14 cellular contexts compared by ENCODE assay signal in the genomic region with DNA sequence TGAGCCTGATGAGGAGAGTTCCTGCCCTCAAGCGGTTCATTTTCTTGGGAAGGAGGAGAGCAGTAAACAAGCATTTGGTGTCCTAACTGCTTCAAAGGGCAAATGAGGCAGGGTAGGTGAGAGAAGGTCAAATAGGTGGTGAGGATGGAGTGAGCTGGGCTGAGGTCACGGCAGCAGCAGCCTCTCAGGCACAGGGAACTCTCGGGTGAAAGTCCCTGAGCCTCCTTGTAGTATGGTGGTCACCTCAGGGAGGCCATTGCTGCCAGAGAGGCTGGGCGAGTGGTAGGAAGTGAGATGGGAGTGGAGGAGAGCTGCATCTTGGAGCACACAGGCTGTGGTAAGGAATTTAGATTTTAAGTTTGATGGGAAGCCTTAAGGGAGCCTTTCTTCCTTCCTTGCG. TPM values are rescaled to one million over a fixed set of nuclear protein-coding genes. Genes with fewer than 3 reads are reported as not detected.
DNase-seq lines count a peak whose midpoint lies in the region; ATAC-seq, FAIRE-seq and TF ChIP-seq lines count a peak whose summit lies in the region.
"Had no signal": no experiment of that assay in that cellular context is flagged by ENCODE, and none has a peak within 500 bp of the region (broad histone marks: within the 10 kb centered on the region; RNA-seq: fewer than 3 reads in every experiment).

No MANE protein-coding gene starts in this region.

- TF ChIP-seq CTCF in endothelial cell of umbilical vein (IDR thresholded peaks at IDR 0.05; ENCODE audit: extremely low read depth in 1 of 2, insufficient read depth in 1 of 2, low read depth in 1 of 2, low read length in 2 of 2) = no peak

- ATAC-seq in activated CD8-positive, alpha-beta memory T cell treated with anti-CD3 and anti-CD28 coated beads, Interleukin-2, amount 10 ng/mL, durations not matched to agents 7 days and 5 days = no peak
- ATAC-seq in stimulated activated naive B cell treated with anti-CD40 and anti-IgM and Interleukin-4, amounts not matched to agents 10 μg/mL and 1 μg/mL and 100 μg/mL, for 72 hours (replicated peaks) = no peak

- no peak overlapping the region for H3K9ac ChIP-seq in endothelial cell of umbilical vein (replicated peaks; ENCODE audit: extremely low read depth, insufficient read depth, low read length)

- peaks cover 49% of the 10 kb centered on the region for H3K79me2 ChIP-seq in endothelial cell of umbilical vein (ENCODE audit: control insufficient read depth, insufficient read depth, low read length)

- H3K27ac Mint-ChIP-seq in activated CD8-positive, alpha-beta memory T cell treated with anti-CD3 and anti-CD28 coated beads, Interleukin-2, amount 10 ng/mL, durations not matched to agents 7 days and 5 days = peak overlapping the region; percentile 58
- H3K27ac Mint-ChIP-seq in activated CD4-positive, alpha-beta memory T cell treated with anti-CD3 and anti-CD28 coated beads for 36 hours = peak overlapping the region; percentile 96
- H3K27ac Mint-ChIP-seq in stimulated activated naive B cell treated with anti-CD40 and anti-IgM and Interleukin-4, amounts not matched to agents 10 μg/mL and 1 μg/mL and 100 μg/mL, for 72 hours = peak overlapping the region; percentile 22

- POLR2A ChIA-PET in activated CD4-positive, alpha-beta memory T cell treated with anti-CD3 and anti-CD28 coated beads for 36 hours (lab: Charles Lee) = interaction anchor here (1.0 to 1.9 kb wide), 3 partner anchors 11 to 138 kb away, joined by 3 to 6 read pairs (median 5); a partner anchor contains a TSS
- POLR2A ChIA-PET in endothelial cell of umbilical vein (lab: Charles Lee) = no interaction called here

- H3K36me3 Mint-ChIP-seq in activated CD8-positive, alpha-beta memory T cell treated with anti-CD3 and anti-CD28 coated beads, Interleukin-2, amount 10 ng/mL, durations not matched to agents 7 days and 5 days = peaks cover 10% of the 10 kb centered on the region
- H3K36me3 Mint-ChIP-seq in activated CD4-positive, alpha-beta memory T cell treated with anti-CD3 and anti-CD28 coated beads for 36 hours = peaks cover 2% of the 10 kb centered on the region
- peaks cover 15 to 42% of the 10 kb centered on the region in 2 donors for H3K36me3 Mint-ChIP-seq in stimulated activated naive B cell treated with anti-CD40 and anti-IgM and Interleukin-4, amounts not matched to agents 10 μg/mL and 1 μg/mL and 100 μg/mL, for 72 hours

- H3K9me3 Mint-ChIP-seq in activated CD8-positive, alpha-beta memory T cell treated with anti-CD3 and anti-CD28 coated beads, Interleukin-2, amount 10 ng/mL, durations not matched to agents 7 days and 5 days (ENCODE audit: low read depth) = no peaks in the 10 kb centered on the region
- no peaks in the 10 kb centered on the region for H3K9me3 Mint-ChIP-seq in activated CD4-positive, alpha-beta memory T cell treated with anti-CD3 and anti-CD28 coated beads for 36 hours
- no peaks in the 10 kb centered on the region for H3K9me3 Mint-ChIP-seq in stimulated activated naive B cell treated with anti-CD40 and anti-IgM and Interleukin-4, amounts not matched to agents 10 μg/mL and 1 μg/mL and 100 μg/mL, for 72 hours

- no peak for TF ChIP-seq POLR2A in endothelial cell of umbilical vein (IDR thresholded peaks at IDR 0.05; ENCODE audit: low read depth, low read length)
- no peak for TF ChIP-seq POLR2A in H54 (IDR thresholded peaks at IDR 0.05; ENCODE audit: low read depth, low read length)

- H3K4me1 ChIP-seq in endothelial cell of umbilical vein (ENCODE audit: control insufficient read depth, extremely low read depth, insufficient read depth, low read length) = peaks cover 33% of the 10 kb centered on the region

- H2AFZ ChIP-seq in endothelial cell of umbilical vein (ENCODE audit: low read depth, low read length) = no peak overlapping the region

- BruUV-seq in endothelial cell of umbilical vein (replicated peaks; lab: Mats Ljungman, UMichigan) = TSS peak; percentile 73

- peaks cover 78% of the 10 kb centered on the region for H3K4me1 Mint-ChIP-seq in activated CD8-positive, alpha-beta memory T cell treated with anti-CD3 and anti-CD28 coated beads, Interleukin-2, amount 10 ng/mL, durations not matched to agents 7 days and 5 days
- H3K4me1 Mint-ChIP-seq in activated CD4-positive, alpha-beta memory T cell treated with anti-CD3 and anti-CD28 coated beads for 36 hours (ENCODE audit: low read depth) = peaks cover 82% of the 10 kb centered on the region
- H3K4me1 Mint-ChIP-seq in stimulated activated naive B cell treated with anti-CD40 and anti-IgM and Interleukin-4, amounts not matched to agents 10 μg/mL and 1 μg/mL and 100 μg/mL, for 72 hours = peaks cover 49 to 75% of the 10 kb centered on the region in 2 donors

- H3K9me3 ChIP-seq in endothelial cell of umbilical vein (replicated peaks; ENCODE audit: control insufficient read depth, insufficient read depth, low read length) = no peaks in the 10 kb centered on the region
- H3K9me3 ChIP-seq: Peyer's patch, thoracic aorta had no signal

- H3K27me3 ChIP-seq in endothelial cell of umbilical vein (ENCODE audit: control insufficient read depth in 2 of 2, insufficient read depth in 2 of 2, low read length in 2 of 2) = no peaks in the 10 kb centered on the region
- H3K27me3 ChIP-seq: Peyer's patch had no signal

- CTCF ChIA-PET in activated CD8-positive, alpha-beta memory T cell treated with anti-CD3 and anti-CD28 coated beads, Interleukin-2, amount 10 ng/mL, durations not matched to agents 7 days and 5 days (lab: Charles Lee) = interaction anchor here (1.0 to 9.0 kb wide), 10 partner anchors 8 to 151 kb away, joined by 3 to 69 read pairs (median 4); a partner anchor contains a TSS
- CTCF ChIA-PET in activated CD4-positive, alpha-beta memory T cell treated with anti-CD3 and anti-CD28 coated beads for 36 hours (lab: Charles Lee) = interaction anchor here (1.3 to 5.4 kb wide), 4 partner anchors 24 to 128 kb away, joined by 4 to 73 read pairs (median 17); no protein-coding TSS in a partner anchor
- CTCF ChIA-PET in endothelial cell of umbilical vein (lab: Charles Lee) = interaction anchor here (1.0 to 6.0 kb wide), 9 partner anchors 13 to 128 kb away, joined by 3 to 67 read pairs (median 6); no protein-coding TSS in a partner anchor

- no peaks in the 10 kb centered on the region for H4K20me1 ChIP-seq in endothelial cell of umbilical vein (replicated peaks; ENCODE audit: control insufficient read depth, extremely low read depth, insufficient read depth, low read length)

- no peaks in the 10 kb centered on the region for H3K9me1 ChIP-seq in endothelial cell of umbilical vein (replicated peaks; ENCODE audit: control insufficient read depth, extremely low read depth, insufficient read depth, low read length)

- peak overlapping the region; percentile 35 for H3K4me3 Mint-ChIP-seq in activated CD8-positive, alpha-beta memory T cell treated with anti-CD3 and anti-CD28 coated beads, Interleukin-2, amount 10 ng/mL, durations not matched to agents 7 days and 5 days
- H3K4me3 Mint-ChIP-seq in activated CD4-positive, alpha-beta memory T cell treated with anti-CD3 and anti-CD28 coated beads for 36 hours = peak overlapping the region; percentile 2
- no peak overlapping the region for H3K4me3 Mint-ChIP-seq in stimulated activated naive B cell treated with anti-CD40 and anti-IgM and Interleukin-4, amounts not matched to agents 10 μg/mL and 1 μg/mL and 100 μg/mL, for 72 hours

- intact Hi-C loops in activated CD4-positive, alpha-beta memory T cell treated with anti-CD3 and anti-CD28 coated beads for 36 hours (cut with micrococcal nuclease) = loop anchor here (2.0 to 5.0 kb wide), 5 partner anchors 49 to 739 kb away; a partner anchor contains a TSS
- intact Hi-C loops in endothelial cell of umbilical vein (cut with micrococcal nuclease) = no loop called here

- peaks cover 9% of the 10 kb centered on the region for H3K27me3 Mint-ChIP-seq in activated CD8-positive, alpha-beta memory T cell treated with anti-CD3 and anti-CD28 coated beads, Interleukin-2, amount 10 ng/mL, durations not matched to agents 7 days and 5 days
- no peaks in the 10 kb centered on the region for H3K27me3 Mint-ChIP-seq in activated CD4-positive, alpha-beta memory T cell treated with anti-CD3 and anti-CD28 coated beads for 36 hours
- H3K27me3 Mint-ChIP-seq in stimulated activated naive B cell treated with anti-CD40 and anti-IgM and Interleukin-4, amounts not matched to agents 10 μg/mL and 1 μg/mL and 100 μg/mL, for 72 hours = no peaks in the 10 kb centered on the region

- FAIRE-seq in endothelial cell of umbilical vein (lab: Jason Lieb, UNC) (no peak), H54 (lab: Jason Lieb, UNC) (no peak)

- H3K4me3 ChIP-seq in endothelial cell of umbilical vein (replicated peaks in 1 of 3; ENCODE audit: insufficient read depth in 1 of 3, low read depth in 1 of 3, low read length in 3 of 3) = no peak overlapping the region
- H3K4me3 ChIP-seq: Peyer's patch, skin epidermis, thoracic aorta had no signal

- H3K36me3 ChIP-seq in endothelial cell of umbilical vein (ENCODE audit: control insufficient read depth in 2 of 2, extremely low read depth in 1 of 2, insufficient read depth in 2 of 2, low read length in 2 of 2) = no peaks in the 10 kb centered on the region
- H3K36me3 ChIP-seq: Peyer's patch had no signal

- dilution Hi-C loops in endothelial cell of umbilical vein (cut with MboI; ENCODE audit: extremely low pct_ligation_motif_present, low sequenced_read_pairs) = no loop called here

- DNase-seq in activated CD8-positive, alpha-beta memory T cell treated with anti-CD3 and anti-CD28 coated beads, Interleukin-2, amount 10 ng/mL, durations not matched to agents 7 days and 5 days = no peak
- no peak for DNase-seq in activated CD8-positive, alpha-beta memory T cell treated with anti-CD3 and anti-CD28 coated beads, Interleukin-2, amount 50 U/mL, for 4 hours
- peak; percentile 23 for DNase-seq in activated CD4-positive, alpha-beta memory T cell treated with anti-CD3 and anti-CD28 coated beads for 36 hours
- DNase-seq in endothelial cell of umbilical vein (ENCODE audit: low read depth, low spot score) = no peak
- DNase-seq in stimulated activated naive B cell treated with anti-CD40 and anti-IgM and Interleukin-4, amounts not matched to agents 10 μg/mL and 1 μg/mL and 100 μg/mL, for 72 hours = no peak
- DNase-seq in UCSD-AML1 (lab: John Stamatoyannopoulos, UW; ENCODE audit: unreplicated experiment) = no peak
- DNase-seq in H54 (ENCODE audit: insufficient read length, low spot score) = no peak
- DNase-seq in NCI-H524 (lab: John Stamatoyannopoulos, UW) = no peak
- DNase-seq: amygdala, NCI-H1105, NCI-H446 treated with DMSO at 0.1 percent for 48 hours had no signal

- H3K27ac ChIP-seq in endothelial cell of umbilical vein (ENCODE audit: insufficient read depth, low read depth, low read length) = no peak overlapping the region
- H3K27ac ChIP-seq: thoracic aorta had no signal

- H3K4me2 ChIP-seq in endothelial cell of umbilical vein (ENCODE audit: insufficient read depth, low read length) = no peak overlapping the region

RNA-seq across cellular contexts. Expression of a gene that starts 4.0 kb away (rescaled TPM):
- 10 to 100 TPM; 29.4 to 38.3 TPM for total RNA-seq in activated CD8-positive, alpha-beta memory T cell treated with anti-CD3 and anti-CD28 coated beads, Interleukin-2, amount 10 ng/mL, durations not matched to agents 7 days and 5 days
- total RNA-seq in activated CD4-positive, alpha-beta memory T cell treated with anti-CD3 and anti-CD28 coated beads for 36 hours = 10 to 100 TPM; 37.6 to 40.6 TPM
- 54.3 and 55.5 TPM in 2 replicates for total RNA-seq in endothelial cell of umbilical vein
- 17.8 and 32.5 TPM in 2 replicates for polyA plus RNA-seq in endothelial cell of umbilical vein
- 17.4 and 18.8 TPM in 2 replicates for polyA plus RNA-seq in endothelial cell of umbilical vein (2011; cell fraction: cytosol; rRNA removed)
- polyA plus RNA-seq in endothelial cell of umbilical vein (2011; cell fraction: nucleus; rRNA removed) = 88.3 and 92.8 TPM in 2 replicates
- polyA plus RNA-seq in endothelial cell of umbilical vein (2012) = 29.3 and 33.4 TPM in 2 replicates
- polyA minus RNA-seq in endothelial cell of umbilical vein = 41.5 and 43.3 TPM in 2 replicates
- 54.5 TPM for polyA minus RNA-seq in endothelial cell of umbilical vein (2011; cell fraction: cytosol; rRNA and poly(A)+ RNA removed)
- polyA minus RNA-seq in endothelial cell of umbilical vein (2011; cell fraction: nucleus; rRNA and poly(A)+ RNA removed) = 48.7 and 51.7 TPM in 2 replicates

Comparison
In these comparisons a context has a peak if more than half of its experiments do, and no peak if none do; other contexts are left out.
1. H3K27ac Mint-ChIP-seq: peak in every context shown above with its lines; median percentile 96 in activated CD4-positive, alpha-beta memory T cell treated with anti-CD3 and anti-CD28 coated beads for 36 hours; 58 in activated CD8-positive, alpha-beta memory T cell treated with anti-CD3 and anti-CD28 coated beads, Interleukin-2, amount 10 ng/mL, durations not matched to agents 7 days and 5 days; 22 in stimulated activated naive B cell treated with anti-CD40 and anti-IgM and Interleukin-4, amounts not matched to agents 10 μg/mL and 1 μg/mL and 100 μg/mL, for 72 hours.
2. H3K4me3 Mint-ChIP-seq: peak in activated CD8-positive, alpha-beta memory T cell treated with anti-CD3 and anti-CD28 coated beads, Interleukin-2, amount 10 ng/mL, durations not matched to agents 7 days and 5 days (single experiment) and activated CD4-positive, alpha-beta memory T cell treated with anti-CD3 and anti-CD28 coated beads for 36 hours (single experiment); none in stimulated activated naive B cell treated with anti-CD40 and anti-IgM and Interleukin-4, amounts not matched to agents 10 μg/mL and 1 μg/mL and 100 μg/mL, for 72 hours (0 of 2).